ENCODE assay signal across 8 cellular contexts in genomic region chr20:37344506-37345338, GRCh38. TPM values are rescaled to one million over a fixed set of nuclear protein-coding genes. Genes with fewer than 3 reads are reported as not detected.
A peak's percentile ranks its signal among the peaks of the same experiment; 100 is the strongest.
DNase-seq lines count a peak whose midpoint lies in the region; ATAC-seq, FAIRE-seq and TF ChIP-seq lines count a peak whose summit lies in the region.

No MANE protein-coding gene starts in this region.

- H3K79me2 ChIP-seq in GM23338 (replicated peaks; ENCODE audit: insufficient read depth) = peaks cover 31% of the 10 kb centered on the region
- peaks cover 54% of the 10 kb centered on the region for H3K79me2 ChIP-seq in GM12878 (ENCODE audit: control insufficient read depth, insufficient read depth, low read length)

- DNase-seq in GM23338 (ENCODE audit: low spot score) (no peak), GM12878 (ENCODE audit: low read depth, low spot score) (no peak), mesothelial cell of epicardium (ENCODE audit: low spot score in 2 of 2, unreplicated experiment in 2 of 2) (no peak), NCI-H2107 (lab: John Stamatoyannopoulos, UW) (no peak)
- no peak for DNase-seq in stimulated activated CD4-positive, alpha-beta T cell treated with anti-CD3 and anti-CD28 coated beads, Interleukin-2, amount 100 ng/mL, for 24 hours

- H4K20me1 ChIP-seq in GM23338 (replicated peaks; ENCODE audit: insufficient read depth) (peaks cover 2% of the 10 kb centered on the region; the same call in 1 of the 2 replicates), GM12878 (ENCODE audit: control insufficient read depth, insufficient read depth) (no peaks in the 10 kb centered on the region; the same call in 1 of the 2 replicates)

- H3K9me2 ChIP-seq in GM23338 (ENCODE audit: insufficient read depth) = no peaks in the 10 kb centered on the region

- BruUV-seq in GM12878 (replicated peaks; lab: Mats Ljungman, UMichigan) = no TSS peak

- H3K27me3 Mint-ChIP-seq in GM23338 (ENCODE audit: insufficient read depth, low read depth, poor library complexity) = peaks cover 19% of the 10 kb centered on the region
- H3K27me3 Mint-ChIP-seq in mesothelial cell of epicardium (ENCODE audit: low read depth) = no peaks in the 10 kb centered on the region

- H3K9me3 Mint-ChIP-seq in GM23338 = no peaks in the 10 kb centered on the region
- no peaks in the 10 kb centered on the region for H3K9me3 Mint-ChIP-seq in mesothelial cell of epicardium

- CTCF ChIA-PET in GM12878 (lab: Yijun Ruan, JAX) = interaction anchor here (0.6 to 3.0 kb wide), 11 partner anchors 9 to 189 kb away, joined by 3 to 13 read pairs (median 4); partner anchors contain the start of gene MANBAL

- SMC1A ChIA-PET in GM12878 (lab: Charles Lee; ENCODE audit: uncharacterized antibody, unreplicated experiment) = interaction anchor here (0.8 to 2.7 kb wide), 13 partner anchors 9 to 190 kb away, joined by 3 to 19 read pairs (median 5); partner anchors contain the start of gene MANBAL

- no peaks in the 10 kb centered on the region for H3K27me3 ChIP-seq in GM23338 (ENCODE audit: insufficient read depth)
- H3K27me3 ChIP-seq in GM12878 (replicated peaks in 1 of 2; ENCODE audit: control insufficient read depth in 2 of 2, insufficient read depth in 2 of 2, low read length in 1 of 2) = no peaks in the 10 kb centered on the region

- TF ChIP-seq CTCF in 22Rv1 (IDR thresholded peaks at IDR 0.05) (no peak), GM23338 (conservative IDR thresholded peaks at IDR 0.05; ENCODE audit: low read depth in 2 of 2) (no peak), GM12878 (IDR thresholded peaks at IDR 0.05 in 2 of 3, conservative IDR thresholded peaks at IDR 0.05 in 1 of 3; ENCODE audit: control insufficient read depth in 2 of 3, extremely low read depth in 1 of 3, insufficient read depth in 1 of 3, low read depth in 3 of 3, low read length in 3 of 3) (no peak), mesothelial cell of epicardium (IDR thresholded peaks at IDR 0.05; ENCODE audit: unreplicated experiment) (no peak)

- no peaks in the 10 kb centered on the region for H3K9me3 ChIP-seq in GM12878 (replicated peaks; ENCODE audit: control insufficient read depth, insufficient read depth, low read length)

- H3K4me1 Mint-ChIP-seq in GM23338 (peaks cover 27% of the 10 kb centered on the region), mesothelial cell of epicardium (peaks cover 31% of the 10 kb centered on the region)

- no peak for TF ChIP-seq RAD21 in GM12878 (IDR thresholded peaks at IDR 0.05; ENCODE audit: insufficient read depth, low read depth, low read length)

- RAD21 ChIA-PET in GM12878 (lab: Charles Lee; ENCODE audit: unreplicated experiment) = interaction anchor here (0.6 to 6.6 kb wide), 14 partner anchors 9 to 188 kb away, joined by 3 to 38 read pairs (median 5); partner anchors contain the start of gene MANBAL

- POLR2A ChIA-PET in GM12878 (lab: Charles Lee) = interaction anchor here (0.6 to 2.7 kb wide), 12 partner anchors 8 to 153 kb away, joined by 3 to 9 read pairs (median 5); partner anchors contain the start of gene MANBAL

- H3K4me3 ChIP-seq in GM23338 = peak overlapping the region; percentile 67
- peak overlapping the region; percentile 87 for H3K4me3 ChIP-seq in GM12878

- no peak for TF ChIP-seq POLR2A in GM12878 (IDR thresholded peaks at IDR 0.05; ENCODE audit: low read depth, low read length)

- no peaks in the 10 kb centered on the region for H3K36me3 ChIP-seq in GM23338 (ENCODE audit: insufficient read depth)
- peaks cover 0 to 3% of the 10 kb centered on the region in 2 experiments; a peak in 1 of 4 replicates for H3K36me3 ChIP-seq in GM12878 (ENCODE audit: control insufficient read depth in 2 of 2, insufficient read depth in 2 of 2, low read length in 1 of 2)

- peak overlapping the region; percentile 84 for H3K4me2 ChIP-seq in GM23338
- peak overlapping the region; percentile 96 for H3K4me2 ChIP-seq in GM12878 (ENCODE audit: control insufficient read depth, insufficient read depth)

- H3K27ac ChIP-seq in 22Rv1 (peak overlapping the region; percentile 89), GM23338 (ENCODE audit: low read depth) (no peak overlapping the region), GM12878 (ENCODE audit: control insufficient read depth, insufficient read depth) (peak overlapping the region; percentile 90)

- peak overlapping the region; percentile 79 for H3K9ac ChIP-seq in GM12878 (ENCODE audit: control insufficient read depth, insufficient read depth, low read length)

- no peak for FAIRE-seq in GM12878 (lab: Jason Lieb, UNC)

- H2AFZ ChIP-seq in GM23338 (peak overlapping the region; percentile 84; the same call in 1 of the 2 replicates), GM12878 (ENCODE audit: control insufficient read depth, low read depth, low read length) (peak overlapping the region; percentile 63)

- WGBS in GM12878 (ENCODE audit: insufficient coverage, insufficient replicate concordance, low lambda C conversion rate, missing lambda C conversion rate) = 92% methylated on average over 9 of the region's 10 CpGs

- TF ChIP-seq EP300 in GM12878 (IDR thresholded peaks at IDR 0.05; ENCODE audit: borderline replicate concordance in 1 of 2, control insufficient read depth in 1 of 2, low read depth in 2 of 2, low read length in 2 of 2) = no peak

- no peak for ATAC-seq in GM23338
- no peak for ATAC-seq in GM12878
- no peak for ATAC-seq in HG03139 (IDR thresholded peaks at IDR 0.05; ENCODE audit: unreplicated experiment)
- ATAC-seq in GM21381 (IDR thresholded peaks at IDR 0.05; ENCODE audit: unreplicated experiment) = no peak

- H3K4me3 Mint-ChIP-seq in GM23338 (peak overlapping the region; percentile 70), mesothelial cell of epicardium (peak overlapping the region; percentile 67)

- H3K36me3 Mint-ChIP-seq in GM23338 (ENCODE audit: low read depth) (peaks cover 3% of the 10 kb centered on the region; the same call in 2 of the 3 replicates), mesothelial cell of epicardium (peaks cover 7% of the 10 kb centered on the region)

- H3K4me1 ChIP-seq in GM23338 (ENCODE audit: insufficient read depth) (peaks cover 5% of the 10 kb centered on the region; the same call in 1 of the 2 replicates), GM12878 (ENCODE audit: control insufficient read depth, insufficient read depth, low read length) (peaks cover 29% of the 10 kb centered on the region)

- in situ Hi-C loops in GM12878 (cut with MboI) = no loop called here

- intact Hi-C loops in GM12878 (cut with micrococcal nuclease; ENCODE audit: unreplicated experiment) = loop anchor here (1.0 to 2.0 kb wide), 2 partner anchors 54 to 68 kb away; no protein-coding TSS in a partner anchor

- H3F3A ChIP-seq in GM23338 (replicated peaks; ENCODE audit: low read depth) = no peaks in the 10 kb centered on the region

- no peak overlapping the region for H3K27ac Mint-ChIP-seq in GM23338
- peak overlapping the region; percentile 81 for H3K27ac Mint-ChIP-seq in mesothelial cell of epicardium

TF ChIP-seq in GM23338, 12 proteins besides CTCF, POLR2A, EP300 and RAD21 (continues in another document):
- TF ChIP-seq EZH2phosphoT487 (IDR thresholded peaks at IDR 0.05; ENCODE audit: unreplicated experiment) = no peak
- TF ChIP-seq POLR2AphosphoS5 (IDR thresholded peaks at IDR 0.05; ENCODE audit: low read depth) = no peak

TF ChIP-seq in GM12878, 131 proteins besides CTCF, POLR2A, EP300 and RAD21 (continues in another document):
- no peak for TF ChIP-seq CHD2 (IDR thresholded peaks at IDR 0.05; ENCODE audit: borderline replicate concordance, low read depth, low read length)
- no peak for TF ChIP-seq WRNIP1 (IDR thresholded peaks at IDR 0.05; ENCODE audit: borderline replicate concordance, low read depth, low read length)
- TF ChIP-seq SMAD5 (IDR thresholded peaks at IDR 0.05; ENCODE audit: low read depth) = no peak

RNA-seq across cellular contexts. Expression of gene SRC, which starts 1.2 kb away (rescaled TPM):
- 25.9 and 34.6 TPM in 2 replicates for total RNA-seq in GM23338 (2014; rRNA removed; shearing (Covaris generic))
- 7.1 and 8.0 TPM in 2 replicates for polyA plus RNA-seq in GM23338 (2016; fragmentation: Nextera tagmentation; extraction: Ambion mirVana)
- 118 and 148 TPM in 2 replicates for total RNA-seq in GM12878 (2013; cell fraction: nucleolus; rRNA removed)
- total RNA-seq in GM12878 (2014; rRNA removed) = 22.1 and 27.4 TPM in 2 replicates
- 19.3 and 20.0 TPM in 2 replicates for total RNA-seq in GM12878 (2014; rRNA removed; fragmentation: Illumina TruSeq; extraction: Trizol)
- 63.5 and 71.3 TPM in 2 replicates for total RNA-seq in GM12878 (2021)
- 15.0 TPM for polyA plus RNA-seq in GM12878 (2011; ENCODE audit: low read depth)
- polyA plus RNA-seq in GM12878 (2011; rRNA removed) = 18.4 and 32.0 TPM in 2 replicates
- 41.3 and 47.7 TPM in 2 replicates for polyA plus RNA-seq in GM12878 (2011; cell fraction: cytosol; rRNA removed)
- 185 and 196 TPM in 2 replicates for polyA plus RNA-seq in GM12878 (2011; cell fraction: nucleus; rRNA removed)
- polyA plus RNA-seq in GM12878 (2012) = 25.3 and 26.0 TPM in 2 replicates
- 20.3 and 33.1 TPM in 2 replicates for polyA plus RNA-seq in GM12878 (2014; fragmentation: Illumina TruSeq; extraction: Trizol)
- under 1 TPM; 0.60 to 0.85 TPM for polyA plus RNA-seq in GM12878 (2014; fragmentation: Nextera tagmentation; extraction: Ambion mirVana)
- 47.1 and 61.4 TPM in 2 replicates for polyA plus RNA-seq in GM12878 (2014; rRNA removed)
- polyA plus RNA-seq in GM12878 (2016; fragmentation: Nextera tagmentation; extraction: Ambion mirVana) = 10 to 100 TPM; 26.9 TPM
- polyA minus RNA-seq in GM12878 (2011; rRNA and poly(A)+ RNA removed) = 41.8 and 64.6 TPM in 2 replicates
- 22.9 and 30.8 TPM in 2 replicates for polyA minus RNA-seq in GM12878 (2011; cell fraction: cytosol; rRNA and poly(A)+ RNA removed)
- 42.9 and 73.0 TPM in 2 replicates for polyA minus RNA-seq in GM12878 (2011; cell fraction: nucleus; rRNA and poly(A)+ RNA removed)
- 81.2 to 85.2 TPM (median 81.3 TPM) in 3 replicates for total RNA-seq in mesothelial cell of epicardium

RNA-seq across cellular contexts. Expression of gene MANBAL, which starts 55.3 kb away (rescaled TPM):
- total RNA-seq in GM23338 (2014; rRNA removed; shearing (Covaris generic)) = 28.4 and 31.7 TPM in 2 replicates
- polyA plus RNA-seq in GM23338 (2016; fragmentation: Nextera tagmentation; extraction: Ambion mirVana) (44.2 and 48.1 TPM in 2 replicates), GM12878 (2011; rRNA removed) (25.1 and 39.0 TPM in 2 replicates), GM12878 (2014; fragmentation: Illumina TruSeq; extraction: Trizol) (20.2 and 30.7 TPM in 2 replicates), GM12878 (2014; fragmentation: Nextera tagmentation; extraction: Ambion mirVana) (10 to 100 TPM; 13.7 to 15.6 TPM), GM12878 (2014; rRNA removed) (33.7 and 36.4 TPM in 2 replicates), GM12878 (2016; fragmentation: Nextera tagmentation; extraction: Ambion mirVana) (10 to 100 TPM; 40.8 to 45.6 TPM)
- 16.3 and 20.6 TPM in 2 replicates for total RNA-seq in GM12878 (2013; cell fraction: nucleolus; rRNA removed)
- total RNA-seq in GM12878 (2014; rRNA removed) (8.6 and 12.2 TPM in 2 replicates), GM12878 (2014; rRNA removed; fragmentation: Illumina TruSeq; extraction: Trizol) (15.0 and 15.6 TPM in 2 replicates), GM12878 (2021) (18.9 TPM in 2 replicates), mesothelial cell of epicardium (40.3 to 44.2 TPM (median 43.0 TPM) in 3 replicates)
- polyA plus RNA-seq in GM12878 (2011; ENCODE audit: low read depth) = 22.4 TPM
- polyA plus RNA-seq in GM12878 (2011; cell fraction: cytosol; rRNA removed) = 52.9 and 61.1 TPM in 2 replicates
- polyA plus RNA-seq in GM12878 (2011; cell fraction: nucleus; rRNA removed) = 32.8 and 42.1 TPM in 2 replicates
- 23.7 and 25.2 TPM in 2 replicates for polyA plus RNA-seq in GM12878 (2012)
- polyA minus RNA-seq in GM12878 (2011; rRNA and poly(A)+ RNA removed) = 25.5 and 25.8 TPM in 2 replicates
- 7.5 and 9.5 TPM in 2 replicates for polyA minus RNA-seq in GM12878 (2011; cell fraction: cytosol; rRNA and poly(A)+ RNA removed)
- polyA minus RNA-seq in GM12878 (2011; cell fraction: nucleus; rRNA and poly(A)+ RNA removed) = 4.2 and 8.4 TPM in 2 replicates
